In genomic region chr3:52714335-52715302, GRCh38 we compare ENCODE assay signal across 14 cellular contexts. TPM values are rescaled to one million over a fixed set of nuclear protein-coding genes. Genes with fewer than 3 reads are reported as not detected.
DNase-seq lines count a peak whose midpoint lies in the region; ATAC-seq and TF ChIP-seq lines count a peak whose summit lies in the region.
"Had no signal": no experiment of that assay in that cellular context is flagged by ENCODE, and none has a peak within 500 bp of the region (broad histone marks: within the 10 kb centered on the region; RNA-seq: fewer than 3 reads in every experiment).

No MANE protein-coding gene starts in this region.

- TF ChIP-seq CTCF in retinal pigment epithelial cell (conservative IDR thresholded peaks at IDR 0.05; ENCODE audit: low read depth, low read length), result no peak

- peaks cover 2% of the 10 kb centered on the region for H3K36me3 ChIP-seq in H7 (replicated peaks; ENCODE audit: control insufficient read depth, insufficient read depth, low read length)
- H3K36me3 ChIP-seq: BE2C had no signal

- H3K4me1 Mint-ChIP-seq in T-helper 2 cell treated with Interferon-gamma antibody and Interleukin-4, amounts not matched to agents 5 μg/mL and 100 μg/mL, for 36 hours (ENCODE audit: low read depth), result peaks cover 4% of the 10 kb centered on the region
- H3K4me1 Mint-ChIP-seq: nephron had no signal

- peak overlapping the region; percentile 50 for H3K4me3 ChIP-seq in H7 (ENCODE audit: insufficient read depth, low read depth, low read length)
- H3K4me3 ChIP-seq in retinal pigment epithelial cell (ENCODE audit: low read length), result peak overlapping the region; percentile 15

- no peak overlapping the region for H3K4me3 Mint-ChIP-seq in T-helper 2 cell treated with Interferon-gamma antibody and Interleukin-4, amounts not matched to agents 5 μg/mL and 100 μg/mL, for 36 hours
- H3K4me3 Mint-ChIP-seq: activated naive CD4-positive, alpha-beta T cell treated with anti-CD3 and anti-CD28 coated beads for 36 hours had no signal

- DNase-seq in H7, result peak; percentile 98
- peak; percentile 82 for DNase-seq in ecto neural progenitor cell (ENCODE audit: low spot score)
- peak; percentile 87 for DNase-seq in islet precursor cell
- no peak for DNase-seq in retinal pigment epithelial cell (ENCODE audit: low read depth)
- DNase-seq in T-helper 2 cell treated with Interferon-gamma antibody and Interleukin-4, amounts not matched to agents 5 μg/mL and 100 μg/mL, for 36 hours (ENCODE audit: low spot score), result no peak
- no peak for DNase-seq in nucleus accumbens (lab: John Stamatoyannopoulos, UW)
- no peak for DNase-seq in foreskin melanocyte
- DNase-seq: activated naive CD4-positive, alpha-beta T cell treated with anti-CD3 and anti-CD28 coated beads for 36 hours; BE2C; GOT3; MM.1S; NCI-H446 treated with DMSO at 0.1 percent for 48 hours had no signal

- no peaks in the 10 kb centered on the region for H3K27me3 ChIP-seq in H7 (ENCODE audit: control insufficient read depth, insufficient read depth, low read length)
- H3K27me3 ChIP-seq: BE2C had no signal

- no peak for ATAC-seq in GM18502 (IDR thresholded peaks at IDR 0.05; ENCODE audit: poor library complexity, unreplicated experiment)

- H3K9me3 Mint-ChIP-seq in T-helper 2 cell treated with Interferon-gamma antibody and Interleukin-4, amounts not matched to agents 5 μg/mL and 100 μg/mL, for 36 hours, result peaks cover 5% of the 10 kb centered on the region

- H3K36me3 Mint-ChIP-seq in T-helper 2 cell treated with Interferon-gamma antibody and Interleukin-4, amounts not matched to agents 5 μg/mL and 100 μg/mL, for 36 hours (ENCODE audit: low read depth), result peaks cover 25% of the 10 kb centered on the region

- H3K27ac Mint-ChIP-seq in T-helper 2 cell treated with Interferon-gamma antibody and Interleukin-4, amounts not matched to agents 5 μg/mL and 100 μg/mL, for 36 hours, result no peak overlapping the region
- H3K27ac Mint-ChIP-seq: activated naive CD4-positive, alpha-beta T cell treated with anti-CD3 and anti-CD28 coated beads for 36 hours; nephron had no signal

- no peaks in the 10 kb centered on the region for H3K27me3 Mint-ChIP-seq in T-helper 2 cell treated with Interferon-gamma antibody and Interleukin-4, amounts not matched to agents 5 μg/mL and 100 μg/mL, for 36 hours (ENCODE audit: low read depth)

RNA-seq across cellular contexts. Expression of gene SPCS1, which starts 8.7 kb away (rescaled TPM):
- 84.5 and 85.3 TPM in 2 replicates for total RNA-seq in H7 (2014; rRNA removed; shearing (Covaris generic))

RNA-seq across cellular contexts. Expression of gene GLT8D1, which starts 9.0 kb away (rescaled TPM):
- 48.2 and 65.7 TPM in 2 replicates for total RNA-seq in H7 (2014; rRNA removed; shearing (Covaris generic))

RNA-seq across cellular contexts. Expression of gene GNL3, which starts 28.8 kb away (rescaled TPM):
- 148 and 237 TPM in 2 replicates for total RNA-seq in H7 (2014; rRNA removed; shearing (Covaris generic))

RNA-seq across cellular contexts. Expression of gene PBRM1, which starts 28.9 kb away (rescaled TPM):
- total RNA-seq in H7 (2014; rRNA removed; shearing (Covaris generic)), result 29.1 and 39.6 TPM in 2 replicates

RNA-seq across cellular contexts. Expression of gene NEK4, which starts 56.1 kb away (rescaled TPM):
- total RNA-seq in H7 (2014; rRNA removed; shearing (Covaris generic)), result 26.2 and 36.5 TPM in 2 replicates

Comparison
In these comparisons a context has a peak if more than half of its experiments do, and no peak if none do; other contexts are left out.
1. DNase-seq: peak in H7 (single experiment), ecto neural progenitor cell (single experiment) and islet precursor cell (single experiment); none in retinal pigment epithelial cell (single experiment), T-helper 2 cell treated with Interferon-gamma antibody and Interleukin-4, amounts not matched to agents 5 μg/mL and 100 μg/mL, for 36 hours (single experiment), nucleus accumbens (0 of 56) and foreskin melanocyte (single experiment).